ENCODE assay signal across 8 cellular contexts in the genomic region with DNA sequence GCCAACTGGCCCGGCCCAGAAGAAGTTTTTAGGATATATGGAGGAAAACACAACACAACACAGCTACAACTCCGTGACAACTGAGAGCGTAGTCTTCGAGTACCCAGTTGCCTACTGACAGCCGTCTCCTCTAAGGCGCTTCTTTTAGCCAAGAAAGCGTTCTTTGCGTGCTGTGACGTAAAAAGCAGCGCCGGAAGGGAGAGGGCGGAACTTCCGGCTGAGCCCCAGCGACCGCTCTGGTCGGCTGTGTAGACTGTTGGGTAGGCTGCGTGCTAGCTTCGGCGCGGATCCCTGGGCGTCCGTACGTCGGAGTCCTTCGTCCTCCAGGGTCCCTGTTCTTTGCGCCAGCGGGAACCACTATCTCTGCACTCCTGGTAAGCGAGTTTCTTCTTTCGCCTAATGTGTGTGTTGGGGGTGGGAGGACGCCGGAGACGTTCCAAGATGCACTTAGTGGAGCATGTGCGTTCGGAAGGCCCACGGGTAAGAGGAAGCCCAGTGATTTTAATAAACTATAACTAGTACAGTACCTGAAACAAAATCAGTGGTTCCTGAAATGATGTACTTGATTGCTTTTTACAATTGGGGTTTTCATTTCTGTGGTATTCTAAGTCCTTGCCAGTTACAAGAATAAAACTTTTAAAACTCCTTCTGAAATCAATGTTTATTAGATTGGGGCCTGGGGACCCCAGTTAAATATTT. TPM values are rescaled to one million over a fixed set of nuclear protein-coding genes. Genes with fewer than 3 reads are reported as not detected.
DNase-seq lines count a peak whose midpoint lies in the region; ATAC-seq, FAIRE-seq and TF ChIP-seq lines count a peak whose summit lies in the region.

A gene (plus strand): TSS at position 239 of the 699 bp plus-strand sequence. CDS start 2,914 bp downstream, outside the sequence.

- peak; percentile 74 for DNase-seq in GM12891 (ENCODE audit: insufficient read length, low spot score)
- DNase-seq in NCI-H1436 (lab: John Stamatoyannopoulos, UW), result peak; percentile 91
- peak; percentile 78 to 95 (median 87) for DNase-seq in T-helper 1 cell
- peak; percentile 89 to 96 (median 93) for DNase-seq in adrenal gland
- peak; percentile 91 to 93 for DNase-seq in heart right ventricle
- peak; percentile 89 to 99 (median 94) for DNase-seq in posterior cingulate gyrus
- DNase-seq in upper lobe of left lung, result peak; percentile 91 to 92

- WGBS in adrenal gland, 4 donors, result 0 to 1% (median 1%) methylated on average over 10 to 35 of the region's 35 CpGs
- WGBS in heart right ventricle, 2 donors, result 0% methylated on average over 35 of the region's 35 CpGs
- 1% methylated on average over 29 to 35 of the region's 35 CpGs for WGBS in upper lobe of left lung, 2 donors

- TF ChIP-seq CTCF in adrenal gland (IDR thresholded peaks at IDR 0.05) (no peak), heart right ventricle (IDR thresholded peaks at IDR 0.05) (no peak), upper lobe of left lung (IDR thresholded peaks at IDR 0.05) (no peak)

- intact Hi-C loops in adrenal gland (cut with DNase I) (no loop called here), heart right ventricle (cut with DNase I) (loop anchor here in 4 of 10 donors (1.0 to 10.0 kb wide), 4 partner anchors 12 to 113 kb away; a partner anchor contains a TSS), posterior cingulate gyrus (cut with DNase I) (loop anchor here (1.0 to 2.0 kb wide), 2 partner anchors 13 to 49 kb away; a partner anchor contains a TSS)

- H3K4me3 ChIP-seq in adrenal gland, result peak within 1 kb of the TSS; percentile 49 to 88 (median 76)
- H3K4me3 ChIP-seq in heart right ventricle, result peak within 1 kb of the TSS; percentile 58 to 88 (median 75)
- peak within 1 kb of the TSS; percentile 60 to 91 (median 74) for H3K4me3 ChIP-seq in upper lobe of left lung

- peak; percentile 97 for FAIRE-seq in GM12891 (lab: Jason Lieb, UNC)

- no peaks in the 10 kb centered on the region for H3K9me3 ChIP-seq in adrenal gland (replicated peaks in 1 of 3)
- H3K9me3 ChIP-seq in heart right ventricle, result no peaks in the 10 kb centered on the region
- no peaks in the 10 kb centered on the region for H3K9me3 ChIP-seq in upper lobe of left lung

- peak within 1 kb of the TSS; percentile 63 to 88 (median 84) for H3K27ac ChIP-seq in adrenal gland
- peak within 1 kb of the TSS; percentile 75 to 94 (median 91) for H3K27ac ChIP-seq in heart right ventricle
- H3K27ac ChIP-seq in upper lobe of left lung, result peak within 1 kb of the TSS; percentile 87 to 94 (median 89)

- peaks cover 7 to 12% of the 10 kb centered on the region in 2 donors for H3K4me1 ChIP-seq in adrenal gland (replicated peaks in 1 of 2)
- peaks cover 3 to 36% (median 16%) of the 10 kb centered on the region in 9 donors for H3K4me1 ChIP-seq in heart right ventricle
- H3K4me1 ChIP-seq in upper lobe of left lung, result peaks cover 11 to 22% (median 12%) of the 10 kb centered on the region in 4 donors

- H3K27me3 ChIP-seq in adrenal gland (peaks cover 6% of the 10 kb centered on the region), heart right ventricle (peaks cover 0 to 26% (median 18%) of the 10 kb centered on the region in 7 donors), upper lobe of left lung (no peaks in the 10 kb centered on the region)

- peak; percentile 97 for TF ChIP-seq POLR2A in GM12891 (IDR thresholded peaks at IDR 0.05; ENCODE audit: low read depth, low read length)
- peak; percentile 69 to 85 for TF ChIP-seq POLR2A in adrenal gland (IDR thresholded peaks at IDR 0.05)
- peak; percentile 15 to 86 (median 80) for TF ChIP-seq POLR2A in upper lobe of left lung (IDR thresholded peaks at IDR 0.05)

- H3K36me3 ChIP-seq in adrenal gland (replicated peaks in 1 of 2) (peaks cover 0 to 13% of the 10 kb centered on the region in 2 donors), heart right ventricle (peaks cover 0 to 23% (median 20%) of the 10 kb centered on the region in 9 donors), upper lobe of left lung (peaks cover 3 to 23% (median 20%) of the 10 kb centered on the region in 4 donors)

- no peak for TF ChIP-seq EP300 in upper lobe of left lung (IDR thresholded peaks at IDR 0.05)

- ATAC-seq in HG02798 (IDR thresholded peaks at IDR 0.05; ENCODE audit: poor library complexity, unreplicated experiment) (peak; percentile 100), heart right ventricle (peak; percentile 98 to 100 (median 100)), upper lobe of left lung (ENCODE audit: low FRiP score in 2 of 2) (peak; percentile 96 to 99)

TF ChIP-seq in GM12891, 5 proteins besides CTCF, POLR2A, EP300 and RAD21:
- TF ChIP-seq SPI1 (IDR thresholded peaks at IDR 0.05; ENCODE audit: low read depth, low read length) (0 out of 2 replicates have a peak, but pooled peaks have one; percentile 5), TAF1 (IDR thresholded peaks at IDR 0.05; ENCODE audit: low read depth, low read length) (peak; percentile 88), POU2F2 (IDR thresholded peaks at IDR 0.05; ENCODE audit: low read depth, low read length) (no peak), POLR2AphosphoS5 (IDR thresholded peaks at IDR 0.05; ENCODE audit: low read depth, low read length) (peak; percentile 97), PAX5 (IDR thresholded peaks at IDR 0.05; ENCODE audit: insufficient read depth, low read length, severe bottlenecking) (no peak)
TF ChIP-seq in GM12891: peak in this region for 3.

RNA-seq across cellular contexts. Expression of the gene that starts here (rescaled TPM):
- polyA plus RNA-seq in GM12891 (2012; ENCODE audit: low read depth, missing spikeins), result 28.6 TPM
- total RNA-seq in adrenal gland (10 to 100 TPM; 16.0 to 46.3 (median 24.9) TPM), heart right ventricle (10 to 100 TPM; 20.9 to 29.7 (median 24.5) TPM), upper lobe of left lung (10 to 100 TPM in 5 of 6 donors, 1 to 10 TPM in 1; 6.4 to 17.5 (median 16.0) TPM)
- polyA plus RNA-seq in adrenal gland (10 to 100 TPM; 10.4 to 81.3 (median 12.0) TPM), heart right ventricle (10 to 100 TPM; 16.5 to 20.1 TPM)

Comparison
In these comparisons a context has a peak if more than half of its experiments do, and no peak if none do; other contexts are left out.
1. Peak in every context shown above with its lines: DNase-seq, ATAC-seq, H3K4me3 ChIP-seq and H3K27ac ChIP-seq.